ENCODE assay signal across 24 cellular contexts in genomic region chr17:76317535-76317934, GRCh38. TPM values are rescaled to one million over a fixed set of nuclear protein-coding genes. Genes with fewer than 3 reads are reported as not detected.
DNase-seq lines count a peak whose midpoint lies in the region; ATAC-seq and TF ChIP-seq lines count a peak whose summit lies in the region.
"Had no signal": no experiment of that assay in that cellular context is flagged by ENCODE, and none has a peak within 500 bp of the region (broad histone marks: within the 10 kb centered on the region; RNA-seq: fewer than 3 reads in every experiment).

No MANE protein-coding gene starts in this region.

- no peaks in the 10 kb centered on the region for H3K27me3 Mint-ChIP-seq in endothelial cell (ENCODE audit: unreplicated experiment)
- H3K27me3 Mint-ChIP-seq: CD4-positive, alpha-beta memory T cell; CD4-positive, CD25-positive, alpha-beta regulatory T cell; CD8-positive, alpha-beta memory T cell had no signal

- no peaks in the 10 kb centered on the region for H3K4me1 ChIP-seq in upper lobe of right lung
- H3K4me1 ChIP-seq: BE2C had no signal

- H3K27me3 ChIP-seq in upper lobe of right lung, result no peaks in the 10 kb centered on the region
- H3K27me3 ChIP-seq: BE2C, BLaER1 had no signal

- no peak for DNase-seq in endothelial cell (ENCODE audit: low spot score)
- no peak for DNase-seq in stimulated activated effector memory CD8-positive, alpha-beta T cell treated with anti-CD3 and anti-CD28 coated beads, Interleukin-12 subunit alpha, Interleukin-12 subunit beta, amount 100 ng/mL, for 72 hours (ENCODE audit: low spot score in 2 of 2)
- DNase-seq in GM13976 (ENCODE audit: low spot score), result no peak
- no peak for DNase-seq in upper lobe of right lung
- DNase-seq: 8988T; ACHN; BE2C; C1 segment of cervical spinal cord; CD4-positive, alpha-beta memory T cell; CD4-positive, CD25-positive, alpha-beta regulatory T cell; CD8-positive, alpha-beta memory T cell; COR-L47; DMS 273 treated with DMSO at 0.1 percent for 48 hours; DMS153; DMS53; DMS79; DND-41; EL; GDM1 had no signal

- H3K27ac ChIP-seq in VCaP, result peak overlapping the region; percentile 80
- no peak overlapping the region for H3K27ac ChIP-seq in upper lobe of right lung
- H3K27ac ChIP-seq: BLaER1 had no signal

- no peak for ATAC-seq in stimulated activated effector memory CD8-positive, alpha-beta T cell treated with anti-CD3 and anti-CD28 coated beads, Interleukin-12 subunit alpha, Interleukin-12 subunit beta, amount 100 ng/mL, for 72 hours
- no peak for ATAC-seq in HG03108 (IDR thresholded peaks at IDR 0.05; ENCODE audit: unreplicated experiment)
- no peak for ATAC-seq in upper lobe of right lung
- ATAC-seq: GM12878 had no signal

- TF ChIP-seq CTCF in VCaP (conservative IDR thresholded peaks at IDR 0.05) (no peak), endothelial cell (IDR thresholded peaks at IDR 0.05; ENCODE audit: unreplicated experiment) (no peak), GM13976 (IDR thresholded peaks at IDR 0.05; ENCODE audit: borderline replicate concordance, control extremely low read depth, extremely low read depth, insufficient read depth, missing control alignments) (no peak), upper lobe of right lung (IDR thresholded peaks at IDR 0.05) (no peak)

- no peaks in the 10 kb centered on the region for H3K9me3 ChIP-seq in upper lobe of right lung
- H3K9me3 ChIP-seq: BE2C, BLaER1 had no signal

- in situ Hi-C loops in GM13976 (cut with MboI; ENCODE audit: low sequenced_read_pairs, unreplicated experiment), result no loop called here

- intact Hi-C loops in upper lobe of right lung (cut with DNase I), result loop anchor here (5.0 kb wide), 1 partner anchor 195 kb away; no protein-coding TSS in a partner anchor

- H3K4me1 Mint-ChIP-seq in endothelial cell (ENCODE audit: unreplicated experiment), result peaks cover 44% of the 10 kb centered on the region
- H3K4me1 Mint-ChIP-seq in stimulated activated effector memory CD8-positive, alpha-beta T cell treated with anti-CD3 and anti-CD28 coated beads, Interleukin-12 subunit alpha, Interleukin-12 subunit beta, amount 100 ng/mL, for 72 hours, result no peaks in the 10 kb centered on the region
- H3K4me1 Mint-ChIP-seq: CD14-positive monocyte had no signal

- H3K4me3 Mint-ChIP-seq in endothelial cell (ENCODE audit: unreplicated experiment), result no peak overlapping the region
- H3K4me3 Mint-ChIP-seq in stimulated activated effector memory CD8-positive, alpha-beta T cell treated with anti-CD3 and anti-CD28 coated beads, Interleukin-12 subunit alpha, Interleukin-12 subunit beta, amount 100 ng/mL, for 72 hours, result no peak overlapping the region
- H3K4me3 Mint-ChIP-seq: CD14-positive monocyte; CD4-positive, CD25-positive, alpha-beta regulatory T cell; CD8-positive, alpha-beta memory T cell had no signal

- H3K36me3 Mint-ChIP-seq in endothelial cell (ENCODE audit: low read depth, unreplicated experiment), result peaks cover 32% of the 10 kb centered on the region
- H3K36me3 Mint-ChIP-seq in stimulated activated effector memory CD8-positive, alpha-beta T cell treated with anti-CD3 and anti-CD28 coated beads, Interleukin-12 subunit alpha, Interleukin-12 subunit beta, amount 100 ng/mL, for 72 hours, result peaks cover 76% of the 10 kb centered on the region

- H3K27ac Mint-ChIP-seq in endothelial cell (ENCODE audit: unreplicated experiment), result peak overlapping the region; percentile 30
- H3K27ac Mint-ChIP-seq in stimulated activated effector memory CD8-positive, alpha-beta T cell treated with anti-CD3 and anti-CD28 coated beads, Interleukin-12 subunit alpha, Interleukin-12 subunit beta, amount 100 ng/mL, for 72 hours, result peak overlapping the region; percentile 75
- H3K27ac Mint-ChIP-seq: CD14-positive monocyte had no signal

- H3K9me3 Mint-ChIP-seq in endothelial cell (ENCODE audit: unreplicated experiment), result no peaks in the 10 kb centered on the region
- H3K9me3 Mint-ChIP-seq in stimulated activated effector memory CD8-positive, alpha-beta T cell treated with anti-CD3 and anti-CD28 coated beads, Interleukin-12 subunit alpha, Interleukin-12 subunit beta, amount 100 ng/mL, for 72 hours, result no peaks in the 10 kb centered on the region
- H3K9me3 Mint-ChIP-seq: CD14-positive monocyte; CD4-positive, CD25-positive, alpha-beta regulatory T cell; CD8-positive, alpha-beta memory T cell had no signal

- no peak overlapping the region for H3K4me3 ChIP-seq in upper lobe of right lung
- H3K4me3 ChIP-seq: BLaER1, GM12878 had no signal

- peaks cover 37% of the 10 kb centered on the region for H3K36me3 ChIP-seq in upper lobe of right lung

RNA-seq across cellular contexts. Expression of gene QRICH2, which starts 9.5 kb away (rescaled TPM):
- 15.0 TPM for total RNA-seq in endothelial cell (ENCODE audit: unreplicated experiment)
- total RNA-seq in upper lobe of right lung, result 3.4 TPM

RNA-seq across cellular contexts. Expression of gene PRPSAP1, which starts 36.2 kb away (rescaled TPM):
- total RNA-seq in endothelial cell (ENCODE audit: unreplicated experiment), result 136 TPM
- 60.2 TPM for total RNA-seq in upper lobe of right lung

RNA-seq across cellular contexts. Expression of gene UBALD2, which starts 52.4 kb away (rescaled TPM):
- total RNA-seq in endothelial cell (ENCODE audit: unreplicated experiment) (90.4 TPM), upper lobe of right lung (56.7 TPM)
